In the genomic region with DNA sequence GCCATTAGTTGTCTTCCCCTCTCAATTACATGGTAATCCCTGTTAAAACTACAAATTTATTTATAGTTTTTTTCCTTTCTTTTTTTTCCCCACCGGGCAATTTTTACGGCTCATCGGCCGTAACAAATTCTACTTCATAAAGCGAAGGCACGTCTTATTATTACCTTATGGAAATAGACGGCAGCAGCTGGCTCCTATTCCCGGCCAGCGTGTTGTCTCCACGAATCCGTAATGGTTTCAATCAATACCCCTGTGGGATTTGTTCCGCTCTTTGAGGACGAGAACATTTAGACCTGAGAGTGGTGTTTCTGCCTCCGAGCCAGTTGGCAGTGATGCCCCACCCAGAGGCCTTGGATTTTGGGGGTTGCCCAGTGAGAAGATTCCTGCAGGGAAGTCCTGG, we compare ENCODE assay signal across 4 cellular contexts. TPM values are rescaled to one million over a fixed set of nuclear protein-coding genes. Genes with fewer than 3 reads are reported as not detected.
"Had no signal": no experiment of that assay in that cellular context is flagged by ENCODE, and none has a peak within 500 bp of the region (broad histone marks: within the 10 kb centered on the region; RNA-seq: fewer than 3 reads in every experiment).

No MANE protein-coding gene starts in this region.

- DNase-seq: GDM1, GF-D8 had no signal

- H3K4me3 ChIP-seq: GM12878 had no signal

- ATAC-seq: GM12878 had no signal

RNA-seq across cellular contexts. Expression of a gene that starts 52.4 kb away (rescaled TPM):
- total RNA-seq: G401, GM12878 had no signal
